ENCODE assay signal across 36 cellular contexts in genomic region chr21:9739240-9739639, GRCh38.
"Had no signal": no experiment of that assay in that cellular context is flagged by ENCODE, and none has a peak within 500 bp of the region (broad histone marks: within the 10 kb centered on the region; RNA-seq: fewer than 3 reads in every experiment).

No MANE protein-coding gene starts in this region.

- H3K27ac ChIP-seq: adrenal gland, body of pancreas, brain microvascular endothelial cell, cardiac muscle cell, VCaP had no signal

- H3K4me3 ChIP-seq: adrenal gland, body of pancreas, cardiac muscle cell had no signal

- H3K4me1 Mint-ChIP-seq: activated B cell treated with CpG ODN at 0.5 μM for 24 hours; activated CD4-positive, alpha-beta T cell treated with anti-CD3 and anti-CD28 coated beads, Interleukin-2, amount 10 ng/mL, durations not matched to agents 24 days and 14 days; activated naive CD8-positive, alpha-beta T cell treated with anti-CD3 and anti-CD28 coated beads for 36 hours; activated T-helper 17 cell treated with anti-CD3 and anti-CD28 coated beads, Interleukin-2, amount 50 U/mL, for 72 hours had no signal

- H3K4me1 ChIP-seq: adrenal gland, body of pancreas had no signal

- H3K27ac Mint-ChIP-seq: activated B cell treated with CpG ODN at 0.5 μM for 24 hours; activated CD4-positive, alpha-beta memory T cell treated with anti-CD3 and anti-CD28 coated beads for 36 hours; activated CD4-positive, alpha-beta T cell treated with anti-CD3 and anti-CD28 coated beads, Interleukin-2, amount 10 ng/mL, durations not matched to agents 24 days and 14 days; activated CD8-positive, alpha-beta T cell treated with anti-CD3 and anti-CD28 coated beads for 36 hours; activated naive CD4-positive, alpha-beta T cell treated with anti-CD3 and anti-CD28 coated beads for 36 hours; activated naive CD4-positive, alpha-beta T cell treated with anti-CD3 and anti-CD28 coated beads, Interleukin-2, amount 50 U/mL, for 72 hours; activated naive CD8-positive, alpha-beta T cell treated with anti-CD3 and anti-CD28 coated beads for 36 hours; activated T-cell treated with anti-CD3 and anti-CD28 coated beads, Interleukin-2, amount 50 U/mL, for 72 hours; activated T-helper 1 cell treated with anti-CD3 and anti-CD28 coated beads, Interleukin-12 subunit alpha, Interleukin-12 subunit beta, Interleukin-2, Interleukin-4 antibody, amounts not matched to agents 30 ng/mL and 10 ng/mL and 1 ng/mL, durations not matched to agents 14 hours and 24 hours and 36 hours; activated T-helper 17 cell treated with anti-CD3 and anti-CD28 coated beads, Interleukin-2, amount 50 U/mL, for 72 hours; T-helper 1 cell treated with Interleukin-12 subunit alpha and Interleukin-12 subunit beta and Interleukin-4 antibody, amounts not matched to agents 30 μg/mL and 1 μg/mL, for 36 hours; T-helper 2 cell treated with Interferon-gamma antibody and Interleukin-4, amounts not matched to agents 5 μg/mL and 100 μg/mL, for 36 hours had no signal

- H3K27me3 ChIP-seq: body of pancreas, brain microvascular endothelial cell, cardiac muscle cell had no signal

- H3K4me3 Mint-ChIP-seq: activated B cell treated with CpG ODN at 0.5 μM for 24 hours; activated CD4-positive, alpha-beta memory T cell treated with anti-CD3 and anti-CD28 coated beads for 36 hours; activated CD4-positive, alpha-beta T cell treated with anti-CD3 and anti-CD28 coated beads, Interleukin-2, amount 10 ng/mL, durations not matched to agents 24 days and 14 days; activated CD8-positive, alpha-beta T cell treated with anti-CD3 and anti-CD28 coated beads for 36 hours; activated naive CD4-positive, alpha-beta T cell treated with anti-CD3 and anti-CD28 coated beads for 36 hours; activated naive CD8-positive, alpha-beta T cell treated with anti-CD3 and anti-CD28 coated beads for 36 hours; activated T-cell treated with anti-CD3 and anti-CD28 coated beads, Interleukin-2, amount 50 U/mL, for 4 hours; activated T-cell treated with anti-CD3 and anti-CD28 coated beads, Interleukin-2, amount 50 U/mL, for 72 hours; activated T-helper 1 cell treated with anti-CD3 and anti-CD28 coated beads, Interleukin-12 subunit alpha, Interleukin-12 subunit beta, Interleukin-2, Interleukin-4 antibody, amounts not matched to agents 30 ng/mL and 10 ng/mL and 1 ng/mL, durations not matched to agents 14 hours and 24 hours and 36 hours; activated T-helper 17 cell treated with anti-CD3 and anti-CD28 coated beads, Interleukin-2, amount 50 U/mL, for 72 hours; T-helper 1 cell treated with Interleukin-12 subunit alpha and Interleukin-12 subunit beta and Interleukin-4 antibody, amounts not matched to agents 30 μg/mL and 1 μg/mL, for 36 hours; T-helper 2 cell treated with Interferon-gamma antibody and Interleukin-4, amounts not matched to agents 5 μg/mL and 100 μg/mL, for 36 hours had no signal

- H3K27me3 Mint-ChIP-seq: activated B cell treated with CpG ODN at 0.5 μM for 24 hours; activated CD4-positive, alpha-beta memory T cell treated with anti-CD3 and anti-CD28 coated beads for 36 hours; activated CD4-positive, alpha-beta T cell treated with anti-CD3 and anti-CD28 coated beads, Interleukin-2, amount 10 ng/mL, durations not matched to agents 24 days and 14 days; activated CD8-positive, alpha-beta T cell treated with anti-CD3 and anti-CD28 coated beads for 36 hours; activated naive CD8-positive, alpha-beta T cell treated with anti-CD3 and anti-CD28 coated beads for 36 hours; activated T-helper 17 cell treated with anti-CD3 and anti-CD28 coated beads, Interleukin-2, amount 50 U/mL, for 72 hours had no signal

- H3K36me3 ChIP-seq: adrenal gland, brain microvascular endothelial cell, cardiac muscle cell had no signal

- H3K9me3 ChIP-seq: adrenal gland had no signal

- DNase-seq: activated B cell treated with CpG ODN at 0.5 μM for 24 hours; activated CD4-positive, alpha-beta memory T cell treated with anti-CD3 and anti-CD28 coated beads for 36 hours; activated CD4-positive, alpha-beta T cell treated with anti-CD3 and anti-CD28 coated beads for 4 hours; activated CD4-positive, alpha-beta T cell treated with anti-CD3 and anti-CD28 coated beads, Interleukin-2, amount 10 ng/mL, durations not matched to agents 24 days and 14 days; activated CD4-positive, alpha-beta T cell treated with anti-CD3 and anti-CD28 coated beads, Interleukin-2, amount 50 U/mL, for 1 hour; activated CD4-positive, alpha-beta T cell treated with anti-CD3 and anti-CD28 coated beads, Interleukin-2, amount 50 U/mL, for 4 hours; activated CD4-positive, CD25-positive, alpha-beta regulatory T cell treated with anti-CD3 and anti-CD28 coated beads, Interleukin-2, amount 50 U/mL, for 72 hours; activated CD8-positive, alpha-beta memory T cell treated with anti-CD3 and anti-CD28 coated beads, Interleukin-2, amount 50 U/mL, for 4 hours; activated CD8-positive, alpha-beta T cell treated with anti-CD3 and anti-CD28 coated beads for 36 hours; activated effector memory CD4-positive, alpha-beta T cell treated with anti-CD3 and anti-CD28 coated beads, Interleukin-2, amount 50 U/mL, for 16 hours; activated gamma-delta T cell treated with Interleukin-2 at 50 U/mL for 16 hours; activated naive CD4-positive, alpha-beta T cell; activated naive CD4-positive, alpha-beta T cell treated with anti-CD3 and anti-CD28 coated beads for 36 hours; activated naive CD4-positive, alpha-beta T cell treated with anti-CD3 and anti-CD28 coated beads, Interleukin-2, amount 50 U/mL, for 16 hours; activated naive CD8-positive, alpha-beta T cell treated with anti-CD3 and anti-CD28 coated beads for 36 hours; activated T-cell treated with anti-CD3 and anti-CD28 coated beads for 4 hours; activated T-cell treated with anti-CD3 and anti-CD28 coated beads, Interleukin-2, amount 50 U/mL, for 1 hour; activated T-cell treated with anti-CD3 and anti-CD28 coated beads, Interleukin-2, amount 50 U/mL, for 4 hours; activated T-cell treated with anti-CD3 and anti-CD28 coated beads, Interleukin-2, amount 50 U/mL, for 72 hours; adrenal gland; amniotic stem cell; aorta; body of pancreas; brain microvascular endothelial cell; caudate nucleus; SW 1271; T-helper 1 cell; T-helper 2 cell; T-helper 9 cell had no signal

- H3K36me3 Mint-ChIP-seq: activated CD4-positive, alpha-beta memory T cell treated with anti-CD3 and anti-CD28 coated beads for 36 hours; activated naive CD8-positive, alpha-beta T cell treated with anti-CD3 and anti-CD28 coated beads for 36 hours had no signal

- ATAC-seq: activated CD8-positive, alpha-beta T cell treated with anti-CD3 and anti-CD28 coated beads for 36 hours; activated naive CD4-positive, alpha-beta T cell treated with anti-CD3 and anti-CD28 coated beads, Interleukin-2, amount 50 U/mL, for 72 hours; activated T-cell treated with anti-CD3 and anti-CD28 coated beads, Interleukin-2, amount 50 U/mL, for 4 hours; activated T-cell treated with anti-CD3 and anti-CD28 coated beads, Interleukin-2, amount 50 U/mL, for 72 hours; activated T-helper 17 cell treated with anti-CD3 and anti-CD28 coated beads, Interleukin-2, amount 50 U/mL, for 72 hours had no signal
